In the genomic region with DNA sequence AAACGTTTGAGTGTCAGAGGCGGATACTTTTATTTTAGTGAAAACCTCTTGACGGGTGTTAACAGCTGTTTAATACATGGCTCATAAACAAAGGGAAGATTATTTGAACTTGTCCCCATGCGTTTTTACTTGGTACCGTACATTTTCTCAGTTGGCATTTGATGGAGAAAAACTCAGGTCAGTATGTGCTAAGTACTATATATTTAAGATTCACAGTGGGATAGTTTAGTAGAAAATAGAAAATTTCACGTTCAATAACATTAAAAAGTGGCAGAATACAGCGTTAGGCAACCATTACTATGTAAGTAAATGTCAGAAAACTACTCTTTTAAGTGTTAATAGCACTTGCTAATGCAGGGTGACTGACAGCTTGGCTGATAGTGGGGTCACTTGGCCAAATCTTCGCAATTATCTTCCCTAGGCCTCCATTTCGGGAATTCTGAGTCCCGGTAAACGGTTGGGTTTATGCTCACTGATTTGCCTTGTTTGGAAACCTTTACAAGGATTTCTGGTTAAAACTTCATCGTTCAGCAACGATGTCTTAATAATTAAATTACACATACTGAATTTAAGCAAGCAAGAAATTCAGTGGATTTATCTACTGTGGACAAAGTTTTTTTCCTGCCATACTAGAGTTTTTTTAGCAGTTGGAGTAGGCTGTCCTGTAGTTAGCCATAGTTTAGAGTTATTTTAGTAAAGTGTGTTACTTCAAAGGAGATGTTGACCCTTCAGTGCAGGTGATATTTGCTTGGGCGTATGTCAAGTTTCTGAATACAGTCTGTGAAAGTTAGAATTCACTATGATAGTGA, we compare ENCODE assay signal across 7 cellular contexts. TPM values are rescaled to one million over a fixed set of nuclear protein-coding genes. Genes with fewer than 3 reads are reported as not detected.
DNase-seq lines count a peak whose midpoint lies in the region; ATAC-seq lines count a peak whose summit lies in the region.

No MANE protein-coding gene starts in this region.

- DNase-seq in activated CD4-positive, alpha-beta memory T cell treated with anti-CD3 and anti-CD28 coated beads for 36 hours = no peak
- no peak for DNase-seq in NCI-H1105 treated with DMSO at 0.1 percent for 48 hours (lab: John Stamatoyannopoulos, UW)
- no peak for DNase-seq in DMS153 treated with DMSO at 0.1 percent for 48 hours (lab: John Stamatoyannopoulos, UW; ENCODE audit: unreplicated experiment)
- DNase-seq in NCI-H1436 treated with DMSO at 0.1 percent for 48 hours (lab: John Stamatoyannopoulos, UW) = no peak

- peak overlapping the region; percentile 100 for H3K27ac Mint-ChIP-seq in activated CD4-positive, alpha-beta memory T cell treated with anti-CD3 and anti-CD28 coated beads for 36 hours
- peak overlapping the region; percentile 99 for H3K27ac Mint-ChIP-seq in stimulated activated memory B cell treated with anti-CD40 and anti-IgM and Interleukin-4, amounts not matched to agents 10 μg/mL and 1 μg/mL and 100 μg/mL, for 72 hours

- peaks cover 69% of the 10 kb centered on the region for H3K36me3 Mint-ChIP-seq in activated CD4-positive, alpha-beta memory T cell treated with anti-CD3 and anti-CD28 coated beads for 36 hours
- peaks cover 37% of the 10 kb centered on the region for H3K36me3 Mint-ChIP-seq in stimulated activated memory B cell treated with anti-CD40 and anti-IgM and Interleukin-4, amounts not matched to agents 10 μg/mL and 1 μg/mL and 100 μg/mL, for 72 hours

- no peaks in the 10 kb centered on the region for H3K27me3 ChIP-seq in HUES48 (ENCODE audit: control insufficient read depth, insufficient read depth, low read length)

- intact Hi-C loops in activated CD4-positive, alpha-beta memory T cell treated with anti-CD3 and anti-CD28 coated beads for 36 hours (cut with micrococcal nuclease) = loop anchor here (1.0 to 5.0 kb wide), 5 partner anchors 13 to 278 kb away; no protein-coding TSS in a partner anchor

- CTCF ChIA-PET in activated CD4-positive, alpha-beta memory T cell treated with anti-CD3 and anti-CD28 coated beads for 36 hours (lab: Charles Lee) = interaction anchor here (1.3 to 5.6 kb wide), 4 partner anchors 12 to 96 kb away, joined by 4 to 69 read pairs (median 50); no protein-coding TSS in a partner anchor

- ATAC-seq in stimulated activated memory B cell treated with anti-CD40 and anti-IgM and Interleukin-4, amounts not matched to agents 10 μg/mL and 1 μg/mL and 100 μg/mL, for 72 hours = no peak

- POLR2A ChIA-PET in activated CD4-positive, alpha-beta memory T cell treated with anti-CD3 and anti-CD28 coated beads for 36 hours (lab: Charles Lee) = interaction anchor here (1.0 to 11.6 kb wide), 6 partner anchors 10 to 96 kb away, joined by 4 to 733 read pairs (median 34); no protein-coding TSS in a partner anchor

- peaks cover 3% of the 10 kb centered on the region for H3K27me3 Mint-ChIP-seq in activated CD4-positive, alpha-beta memory T cell treated with anti-CD3 and anti-CD28 coated beads for 36 hours
- no peaks in the 10 kb centered on the region for H3K27me3 Mint-ChIP-seq in stimulated activated memory B cell treated with anti-CD40 and anti-IgM and Interleukin-4, amounts not matched to agents 10 μg/mL and 1 μg/mL and 100 μg/mL, for 72 hours

- H3K4me3 ChIP-seq in HUES48 (ENCODE audit: low read depth, low read length) (peak overlapping the region; percentile 56), iPS-11a (ENCODE audit: low read depth, low read length) (peak overlapping the region; percentile 50)

- H3K4me1 ChIP-seq in HUES48 (ENCODE audit: control insufficient read depth, insufficient read depth, low read length) = peaks cover 42% of the 10 kb centered on the region

- H3K9ac ChIP-seq in HUES48 (ENCODE audit: low read depth, low read length) = peak overlapping the region; percentile 49; the same call in 1 of the 2 replicates

- H3K9me3 ChIP-seq in HUES48 (ENCODE audit: control insufficient read depth, insufficient read depth, low read length) = no peaks in the 10 kb centered on the region

- peaks cover 15% of the 10 kb centered on the region for H3K36me3 ChIP-seq in HUES48 (ENCODE audit: control insufficient read depth, insufficient read depth, low read length)

- peaks cover 56% of the 10 kb centered on the region for H3K4me1 Mint-ChIP-seq in activated CD4-positive, alpha-beta memory T cell treated with anti-CD3 and anti-CD28 coated beads for 36 hours (ENCODE audit: low read depth)
- H3K4me1 Mint-ChIP-seq in stimulated activated memory B cell treated with anti-CD40 and anti-IgM and Interleukin-4, amounts not matched to agents 10 μg/mL and 1 μg/mL and 100 μg/mL, for 72 hours = peaks cover 70% of the 10 kb centered on the region

- peak overlapping the region; percentile 99 for H3K27ac ChIP-seq in HUES48 (ENCODE audit: low read depth, low read length)

- no peaks in the 10 kb centered on the region for H3K9me3 Mint-ChIP-seq in activated CD4-positive, alpha-beta memory T cell treated with anti-CD3 and anti-CD28 coated beads for 36 hours
- H3K9me3 Mint-ChIP-seq in stimulated activated memory B cell treated with anti-CD40 and anti-IgM and Interleukin-4, amounts not matched to agents 10 μg/mL and 1 μg/mL and 100 μg/mL, for 72 hours = no peaks in the 10 kb centered on the region

- H3K4me3 Mint-ChIP-seq in activated CD4-positive, alpha-beta memory T cell treated with anti-CD3 and anti-CD28 coated beads for 36 hours = peak overlapping the region; percentile 97
- peak overlapping the region; percentile 99 for H3K4me3 Mint-ChIP-seq in stimulated activated memory B cell treated with anti-CD40 and anti-IgM and Interleukin-4, amounts not matched to agents 10 μg/mL and 1 μg/mL and 100 μg/mL, for 72 hours

RNA-seq across cellular contexts. Expression of gene CHD2, which starts 4.9 kb away (rescaled TPM):
- 100 to 1,000 TPM; 113 to 121 TPM for total RNA-seq in activated CD4-positive, alpha-beta memory T cell treated with anti-CD3 and anti-CD28 coated beads for 36 hours
